In genomic region chr5:177317959-177318377, GRCh38 we compare ENCODE assay signal across 8 cellular contexts. TPM values are rescaled to one million over a fixed set of nuclear protein-coding genes. Genes with fewer than 3 reads are reported as not detected.
DNase-seq lines count a peak whose midpoint lies in the region; ATAC-seq, FAIRE-seq and TF ChIP-seq lines count a peak whose summit lies in the region.

No MANE protein-coding gene starts in this region.

- H3K4me1 Mint-ChIP-seq in WTC11: peaks cover 11% of the 10 kb centered on the region

- peaks cover 7% of the 10 kb centered on the region for H3K36me3 Mint-ChIP-seq in WTC11

- no peak overlapping the region for H3K4me3 ChIP-seq in GM12875 (ENCODE audit: low read depth, low read length)
- H3K4me3 ChIP-seq in bronchial epithelial cell (ENCODE audit: low read depth, low read length): no peak overlapping the region

- FAIRE-seq in bronchial epithelial cell (lab: Jason Lieb, UNC): no peak

- ATAC-seq in WTC11: peak; percentile 57
- no peak for ATAC-seq in GM21529 (IDR thresholded peaks at IDR 0.05; ENCODE audit: unreplicated experiment)

- H3K27me3 Mint-ChIP-seq in WTC11 (ENCODE audit: low read depth): no peaks in the 10 kb centered on the region

- no peaks in the 10 kb centered on the region for H3K27me3 ChIP-seq in bronchial epithelial cell (ENCODE audit: control insufficient read depth, insufficient read depth, low read length)

- TF ChIP-seq CTCF in GM12875 (IDR thresholded peaks at IDR 0.05; ENCODE audit: borderline replicate concordance, insufficient read depth, low read depth, low read length) (peak; percentile 83), WTC11 (IDR thresholded peaks at IDR 0.05) (peak; percentile 72), bronchial epithelial cell (IDR thresholded peaks at IDR 0.05; ENCODE audit: insufficient read depth, low read length, severe bottlenecking) (peak; percentile 84)

- peak overlapping the region; percentile 17; the same call in 1 of the 2 replicates for H3K4me3 Mint-ChIP-seq in WTC11

- DNase-seq in A172 (ENCODE audit: low spot score): peak; percentile 70
- peak; percentile 47 for DNase-seq in NCI-H2171 treated with DMSO at 0.1 percent for 48 hours (lab: John Stamatoyannopoulos, UW)
- peak; percentile 83 for DNase-seq in WTC11 (ENCODE audit: low spot score)
- DNase-seq in bronchial epithelial cell (ENCODE audit: low read depth): peak; percentile 77
- DNase-seq in kidney tubule cell (ENCODE audit: low spot score): peak; percentile 75
- peak; percentile 79 to 80 for DNase-seq in stimulated activated CD4-positive, alpha-beta T cell treated with anti-CD3 and anti-CD28 coated beads, Interleukin-2, amount 100 ng/mL, for 24 hours

- POLR2A ChIA-PET in WTC11 (lab: Charles Lee): no interaction called here

- CTCF ChIA-PET in WTC11 (lab: Charles Lee): interaction anchor here (0.6 to 3.8 kb wide), 34 partner anchors 8 to 289 kb away, joined by 3 to 55 read pairs (median 4); partner anchors contain the start of genes FGFR4, GRK6, LMAN2 and PRELID1

- peaks cover 3% of the 10 kb centered on the region for H3K36me3 ChIP-seq in bronchial epithelial cell (ENCODE audit: control insufficient read depth, insufficient read depth, low read length)

- peaks cover 6% of the 10 kb centered on the region; the same call in 1 of the 2 replicates for H3K9me3 Mint-ChIP-seq in WTC11

- peak overlapping the region; percentile 70 for H3K27ac Mint-ChIP-seq in WTC11

TF ChIP-seq in WTC11, 78 proteins besides CTCF, POLR2A, EP300 and RAD21:
- TF ChIP-seq ZNF423 (CRISPR knock-in tag; IDR thresholded peaks at IDR 0.05) (no peak), ETV6 (CRISPR knock-in tag; IDR thresholded peaks at IDR 0.05) (no peak), ZNF138 (CRISPR knock-in tag; conservative IDR thresholded peaks at IDR 0.05) (no peak), SMAD4 (CRISPR knock-in tag; IDR thresholded peaks at IDR 0.05) (no peak), NFE2L1 (CRISPR knock-in tag; IDR thresholded peaks at IDR 0.05) (no peak), SOX15 (CRISPR knock-in tag; IDR thresholded peaks at IDR 0.05) (no peak), ZNF263 (CRISPR knock-in tag; IDR thresholded peaks at IDR 0.05; ENCODE audit: low read depth) (no peak), ERG (CRISPR knock-in tag; IDR thresholded peaks at IDR 0.05) (no peak), TEAD4 (CRISPR knock-in tag; IDR thresholded peaks at IDR 0.05) (no peak), RELA (CRISPR knock-in tag; IDR thresholded peaks at IDR 0.05; ENCODE audit: borderline replicate concordance) (no peak)

RNA-seq across cellular contexts. Expression of gene MXD3, which starts 6.3 kb away (rescaled TPM):
- total RNA-seq in A172 (2014; rRNA removed; shearing (Covaris generic)): 81.3 and 99.7 TPM in 2 replicates
- total RNA-seq in WTC11 (2021) (16.9 to 25.7 TPM (median 18.8 TPM) in 3 replicates), bronchial epithelial cell (0.53 and 1.5 TPM in 2 replicates)

RNA-seq across cellular contexts. Expression of gene PRELID1, which starts 14.4 kb away (rescaled TPM):
- 376 and 403 TPM in 2 replicates for total RNA-seq in A172 (2014; rRNA removed; shearing (Covaris generic))
- total RNA-seq in WTC11 (2021): 235 to 273 TPM (median 245 TPM) in 3 replicates
- total RNA-seq in bronchial epithelial cell: 139 and 161 TPM in 2 replicates

RNA-seq across cellular contexts. Expression of gene RAB24, which starts 14.4 kb away (rescaled TPM):
- 15.3 and 23.1 TPM in 2 replicates for total RNA-seq in A172 (2014; rRNA removed; shearing (Covaris generic))
- total RNA-seq in WTC11 (2021) (37.0 to 40.2 TPM (median 38.0 TPM) in 3 replicates), bronchial epithelial cell (16.6 and 26.1 TPM in 2 replicates)

RNA-seq across cellular contexts. Expression of gene LMAN2, which starts 33.5 kb away (rescaled TPM):
- 361 and 423 TPM in 2 replicates for total RNA-seq in A172 (2014; rRNA removed; shearing (Covaris generic))
- total RNA-seq in WTC11 (2021) (141 to 162 TPM (median 147 TPM) in 3 replicates), bronchial epithelial cell (362 and 444 TPM in 2 replicates)

RNA-seq across cellular contexts. Expression of gene RGS14, which starts 39.8 kb away (rescaled TPM):
- total RNA-seq in A172 (2014; rRNA removed; shearing (Covaris generic)): 28.2 and 36.5 TPM in 2 replicates
- total RNA-seq in WTC11 (2021) (60.4 to 74.6 TPM (median 64.6 TPM) in 3 replicates), bronchial epithelial cell (6.8 and 8.4 TPM in 2 replicates)
